Comparison of ENCODE assay signal across 1 cellular context in genomic region chr19:21705393-21705792, GRCh38.
TF ChIP-seq lines count a peak whose summit lies in the region.

No MANE protein-coding gene starts in this region.

TF ChIP-seq in H1, 55 proteins besides CTCF, POLR2A, EP300 and RAD21:
- TF ChIP-seq CEBPB (IDR thresholded peaks at IDR 0.05; ENCODE audit: low read depth, low read length) (no peak), POU5F1 (IDR thresholded peaks at IDR 0.05; ENCODE audit: low read depth, low read length) (peak; percentile 87; the same call in 1 of the 2 replicates), TBP (IDR thresholded peaks at IDR 0.05; ENCODE audit: low read depth, low read length) (0 out of 2 replicates have a peak, but pooled peaks have one; percentile 12), HDAC2 (IDR thresholded peaks at IDR 0.05; ENCODE audit: borderline replicate concordance in 1 of 2, low read depth in 2 of 2, low read length in 2 of 2) (0 out of 4 replicates have a peak, but pooled peaks of 1 of the 2 experiments have one; percentile 11), HDAC6 (IDR thresholded peaks at IDR 0.05; ENCODE audit: low read depth, low read length) (no peak), CBX5 (IDR thresholded peaks at IDR 0.05; ENCODE audit: low read depth, low read length) (no peak), BCL11A (IDR thresholded peaks at IDR 0.05; ENCODE audit: low read depth in 2 of 2, low read length in 2 of 2) (peak in 1 of 2 experiments; percentile 13), TAF1 (IDR thresholded peaks at IDR 0.05; ENCODE audit: low read depth, low read length) (0 out of 2 replicates have a peak, but pooled peaks have one; percentile 19), E2F6 (IDR thresholded peaks at IDR 0.05) (0 out of 2 replicates have a peak, but pooled peaks have one; percentile 36)
TF ChIP-seq in H1: peak in this region for 6.
